1 cellular context compared by ENCODE assay signal in genomic region chr20:45971675-45972499, GRCh38.
TF ChIP-seq lines count a peak whose summit lies in the region.

Gene ZNF335, minus strand, starts transcription at chr20:45972203. Its CDS starts 793 bp downstream, at chr20:45971410.

TF ChIP-seq in HepG2, 621 proteins besides CTCF, POLR2A, EP300 and RAD21 (continued from another document and continues in another):
- TF ChIP-seq, protein P1, sequence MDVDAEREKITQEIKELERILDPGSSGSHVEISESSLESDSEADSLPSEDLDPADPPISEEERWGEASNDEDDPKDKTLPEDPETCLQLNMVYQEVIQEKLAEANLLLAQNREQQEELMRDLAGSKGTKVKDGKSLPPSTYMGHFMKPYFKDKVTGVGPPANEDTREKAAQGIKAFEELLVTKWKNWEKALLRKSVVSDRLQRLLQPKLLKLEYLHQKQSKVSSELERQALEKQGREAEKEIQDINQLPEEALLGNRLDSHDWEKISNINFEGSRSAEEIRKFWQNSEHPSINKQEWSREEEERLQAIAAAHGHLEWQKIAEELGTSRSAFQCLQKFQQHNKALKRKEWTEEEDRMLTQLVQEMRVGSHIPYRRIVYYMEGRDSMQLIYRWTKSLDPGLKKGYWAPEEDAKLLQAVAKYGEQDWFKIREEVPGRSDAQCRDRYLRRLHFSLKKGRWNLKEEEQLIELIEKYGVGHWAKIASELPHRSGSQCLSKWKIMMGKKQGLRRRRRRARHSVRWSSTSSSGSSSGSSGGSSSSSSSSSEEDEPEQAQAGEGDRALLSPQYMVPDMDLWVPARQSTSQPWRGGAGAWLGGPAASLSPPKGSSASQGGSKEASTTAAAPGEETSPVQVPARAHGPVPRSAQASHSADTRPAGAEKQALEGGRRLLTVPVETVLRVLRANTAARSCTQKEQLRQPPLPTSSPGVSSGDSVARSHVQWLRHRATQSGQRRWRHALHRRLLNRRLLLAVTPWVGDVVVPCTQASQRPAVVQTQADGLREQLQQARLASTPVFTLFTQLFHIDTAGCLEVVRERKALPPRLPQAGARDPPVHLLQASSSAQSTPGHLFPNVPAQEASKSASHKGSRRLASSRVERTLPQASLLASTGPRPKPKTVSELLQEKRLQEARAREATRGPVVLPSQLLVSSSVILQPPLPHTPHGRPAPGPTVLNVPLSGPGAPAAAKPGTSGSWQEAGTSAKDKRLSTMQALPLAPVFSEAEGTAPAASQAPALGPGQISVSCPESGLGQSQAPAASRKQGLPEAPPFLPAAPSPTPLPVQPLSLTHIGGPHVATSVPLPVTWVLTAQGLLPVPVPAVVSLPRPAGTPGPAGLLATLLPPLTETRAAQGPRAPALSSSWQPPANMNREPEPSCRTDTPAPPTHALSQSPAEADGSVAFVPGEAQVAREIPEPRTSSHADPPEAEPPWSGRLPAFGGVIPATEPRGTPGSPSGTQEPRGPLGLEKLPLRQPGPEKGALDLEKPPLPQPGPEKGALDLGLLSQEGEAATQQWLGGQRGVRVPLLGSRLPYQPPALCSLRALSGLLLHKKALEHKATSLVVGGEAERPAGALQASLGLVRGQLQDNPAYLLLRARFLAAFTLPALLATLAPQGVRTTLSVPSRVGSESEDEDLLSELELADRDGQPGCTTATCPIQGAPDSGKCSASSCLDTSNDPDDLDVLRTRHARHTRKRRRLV (CRISPR knock-in tag; IDR thresholded peaks at IDR 0.05): peak; percentile 94; the same call in 1 of the 2 replicates
- TF ChIP-seq CSRNP1 (CRISPR knock-in tag; IDR thresholded peaks at IDR 0.05) (peak; percentile 98), CSRNP2 (CRISPR knock-in tag; conservative IDR thresholded peaks at IDR 0.05; ENCODE audit: low read depth) (peak; percentile 38; the same call in 1 of the 2 replicates), ZNF737 (CRISPR knock-in tag; IDR thresholded peaks at IDR 0.05; ENCODE audit: borderline replicate concordance) (peak; percentile 98), SAFB2 (CRISPR knock-in tag; IDR thresholded peaks at IDR 0.05; ENCODE audit: borderline replicate concordance, low read depth) (peak; percentile 83; the same call in 1 of the 2 replicates), FOXA1 (IDR thresholded peaks at IDR 0.05) (no peak), FOXA1 (CRISPR knock-in tag; IDR thresholded peaks at IDR 0.05) (no peak; the same call in none of the 2 replicates), MEIS2 (CRISPR knock-in tag; IDR thresholded peaks at IDR 0.05) (peak; percentile 67), KMT2B (CRISPR knock-in tag; IDR thresholded peaks at IDR 0.05) (peak; percentile 89), HES4 (CRISPR knock-in tag; IDR thresholded peaks at IDR 0.05; ENCODE audit: borderline replicate concordance) (0 out of 2 replicates have a peak, but pooled peaks have one; percentile 47), GTF3A (CRISPR knock-in tag; conservative IDR thresholded peaks at IDR 0.05) (peak; percentile 80; the same call in 1 of the 2 replicates), MXD1 (CRISPR knock-in tag; IDR thresholded peaks at IDR 0.05) (0 out of 2 replicates have a peak, but pooled peaks have one; percentile 38), ARID5B (CRISPR knock-in tag; IDR thresholded peaks at IDR 0.05) (peak; percentile 53), ATF3 (CRISPR knock-in tag; IDR thresholded peaks at IDR 0.05) (peak; percentile 84), EED (CRISPR knock-in tag; IDR thresholded peaks at IDR 0.05) (no peak), NR1H2 (CRISPR knock-in tag; IDR thresholded peaks at IDR 0.05; ENCODE audit: borderline replicate concordance, low read depth) (peak; percentile 84; the same call in 1 of the 2 replicates), KLF6 (CRISPR knock-in tag; IDR thresholded peaks at IDR 0.05) (peak; percentile 40; the same call in 1 of the 2 replicates), NCOR1 (IDR thresholded peaks at IDR 0.05; ENCODE audit: borderline replicate concordance, low read length) (peak; percentile 78; the same call in 1 of the 2 replicates), ZNF724P (CRISPR knock-in tag; IDR thresholded peaks at IDR 0.05; ENCODE audit: borderline replicate concordance) (peak; percentile 81), ZNF598 (CRISPR knock-in tag; IDR thresholded peaks at IDR 0.05; ENCODE audit: borderline replicate concordance) (peak; percentile 39; the same call in 1 of the 2 replicates), DMAP1 (CRISPR knock-in tag; IDR thresholded peaks at IDR 0.05) (peak; percentile 99), ZNF83 (CRISPR knock-in tag; IDR thresholded peaks at IDR 0.05; ENCODE audit: borderline replicate concordance) (no peak; the same call in 1 of the 2 replicates), ZFP36L2 (CRISPR knock-in tag; IDR thresholded peaks at IDR 0.05) (no peak), RERE (CRISPR knock-in tag; IDR thresholded peaks at IDR 0.05; ENCODE audit: low read depth) (no peak; the same call in none of the 2 replicates), HCFC1 (IDR thresholded peaks at IDR 0.05; ENCODE audit: low read depth, low read length) (peak; percentile 70)
- TF ChIP-seq, protein P2, sequence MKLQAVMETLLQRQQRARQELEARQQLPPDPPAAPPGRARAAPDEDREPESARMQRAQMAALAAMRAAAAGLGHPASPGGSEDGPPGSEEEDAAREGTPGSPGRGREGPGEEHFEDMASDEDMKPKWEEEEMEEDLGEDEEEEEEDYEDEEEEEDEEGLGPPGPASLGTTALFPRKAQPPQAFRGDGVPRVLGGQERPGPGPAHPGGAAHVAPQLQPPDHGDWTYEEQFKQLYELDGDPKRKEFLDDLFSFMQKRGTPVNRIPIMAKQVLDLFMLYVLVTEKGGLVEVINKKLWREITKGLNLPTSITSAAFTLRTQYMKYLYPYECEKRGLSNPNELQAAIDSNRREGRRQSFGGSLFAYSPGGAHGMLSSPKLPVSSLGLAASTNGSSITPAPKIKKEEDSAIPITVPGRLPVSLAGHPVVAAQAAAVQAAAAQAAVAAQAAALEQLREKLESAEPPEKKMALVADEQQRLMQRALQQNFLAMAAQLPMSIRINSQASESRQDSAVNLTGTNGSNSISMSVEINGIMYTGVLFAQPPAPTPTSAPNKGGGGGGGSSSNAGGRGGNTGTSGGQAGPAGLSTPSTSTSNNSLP (IDR thresholded peaks at IDR 0.05; ENCODE audit: low read depth, low read length): peak; percentile 78
- TF ChIP-seq, protein P3, sequence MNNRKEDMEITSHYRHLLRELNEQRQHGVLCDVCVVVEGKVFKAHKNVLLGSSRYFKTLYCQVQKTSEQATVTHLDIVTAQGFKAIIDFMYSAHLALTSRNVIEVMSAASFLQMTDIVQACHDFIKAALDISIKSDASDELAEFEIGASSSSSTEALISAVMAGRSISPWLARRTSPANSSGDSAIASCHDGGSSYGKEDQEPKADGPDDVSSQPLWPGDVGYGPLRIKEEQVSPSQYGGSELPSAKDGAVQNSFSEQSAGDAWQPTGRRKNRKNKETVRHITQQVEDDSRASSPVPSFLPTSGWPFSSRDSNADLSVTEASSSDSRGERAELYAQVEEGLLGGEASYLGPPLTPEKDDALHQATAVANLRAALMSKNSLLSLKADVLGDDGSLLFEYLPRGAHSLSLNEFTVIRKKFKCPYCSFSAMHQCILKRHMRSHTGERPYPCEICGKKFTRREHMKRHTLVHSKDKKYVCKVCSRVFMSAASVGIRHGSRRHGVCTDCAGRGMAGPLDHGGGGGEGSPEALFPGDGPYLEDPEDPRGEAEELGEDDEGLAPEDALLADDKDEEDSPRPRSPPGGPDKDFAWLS (CRISPR knock-in tag; IDR thresholded peaks at IDR 0.05; ENCODE audit: borderline replicate concordance): 0 out of 2 replicates have a peak, but pooled peaks have one; percentile 83
